ENCODE assay signal across 1 cellular context in the genomic region with DNA sequence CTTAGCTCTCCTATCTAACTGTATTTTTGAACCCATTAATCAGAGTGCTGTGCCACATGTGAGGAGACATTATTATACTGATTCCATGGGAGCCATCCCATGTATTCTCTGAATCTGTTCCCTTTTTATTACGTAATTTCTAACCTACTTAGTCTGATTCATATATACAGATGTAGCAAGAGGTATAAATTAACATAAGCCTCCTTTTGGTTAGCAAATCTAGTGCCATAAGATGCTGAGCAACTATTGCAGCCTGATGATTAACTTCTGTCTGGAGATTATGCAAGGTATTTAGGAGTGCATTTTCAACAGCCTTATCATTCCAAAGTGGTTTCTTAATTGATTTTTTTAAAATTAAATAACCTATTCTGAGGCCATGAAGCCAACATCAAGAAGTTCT.
TF ChIP-seq lines count a peak whose summit lies in the region.

No MANE protein-coding gene starts in this region.

TF ChIP-seq in IMR-90, 13 proteins besides CTCF, POLR2A, EP300 and RAD21 (continued from another document):
- TF ChIP-seq MAZ (IDR thresholded peaks at IDR 0.05; ENCODE audit: borderline replicate concordance, low read depth, low read length) (no peak), RFX5 (IDR thresholded peaks at IDR 0.05; ENCODE audit: low read depth, low read length) (no peak), CEBPB (IDR thresholded peaks at IDR 0.05; ENCODE audit: low read depth, low read length) (peak; percentile 97), NFE2L2 (IDR thresholded peaks at IDR 0.05; ENCODE audit: low read depth, low read length) (no peak)
- TF ChIP-seq, protein P1, sequence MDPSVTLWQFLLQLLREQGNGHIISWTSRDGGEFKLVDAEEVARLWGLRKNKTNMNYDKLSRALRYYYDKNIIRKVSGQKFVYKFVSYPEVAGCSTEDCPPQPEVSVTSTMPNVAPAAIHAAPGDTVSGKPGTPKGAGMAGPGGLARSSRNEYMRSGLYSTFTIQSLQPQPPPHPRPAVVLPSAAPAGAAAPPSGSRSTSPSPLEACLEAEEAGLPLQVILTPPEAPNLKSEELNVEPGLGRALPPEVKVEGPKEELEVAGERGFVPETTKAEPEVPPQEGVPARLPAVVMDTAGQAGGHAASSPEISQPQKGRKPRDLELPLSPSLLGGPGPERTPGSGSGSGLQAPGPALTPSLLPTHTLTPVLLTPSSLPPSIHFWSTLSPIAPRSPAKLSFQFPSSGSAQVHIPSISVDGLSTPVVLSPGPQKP (IDR thresholded peaks at IDR 0.05; ENCODE audit: borderline replicate concordance, low read depth, low read length) = no peak
